ENCODE assay signal across 11 cellular contexts in genomic region chr22:50112151-50113118, GRCh38. TPM values are rescaled to one million over a fixed set of nuclear protein-coding genes. Genes with fewer than 3 reads are reported as not detected.
A peak's percentile ranks its signal among the peaks of the same experiment; 100 is the strongest.
DNase-seq lines count a peak whose midpoint lies in the region; ATAC-seq and TF ChIP-seq lines count a peak whose summit lies in the region.
"Had no signal": no experiment of that assay in that cellular context is flagged by ENCODE, and none has a peak within 500 bp of the region (broad histone marks: within the 10 kb centered on the region; RNA-seq: fewer than 3 reads in every experiment).

No MANE protein-coding gene starts in this region.

- POLR2A ChIA-PET in A673 (lab: Charles Lee; ENCODE audit: low non-redundant PET): no interaction called here

- no peaks in the 10 kb centered on the region for H3K4me1 ChIP-seq in A673 (ENCODE audit: insufficient read depth, low read length, poor library complexity, severe bottlenecking)

- CTCF ChIA-PET in A673 (lab: Charles Lee): no interaction called here

- H3K27me3 ChIP-seq in A673 (replicated peaks; ENCODE audit: insufficient read depth, low read depth, low read length, poor library complexity): no peaks in the 10 kb centered on the region

- H3K27ac Mint-ChIP-seq in stimulated activated effector memory CD8-positive, alpha-beta T cell treated with anti-CD3 and anti-CD28 coated beads, Interleukin-12 subunit alpha, Interleukin-12 subunit beta, amount 100 ng/mL, for 72 hours: peak overlapping the region; percentile 64

- no TSS peak for BruUV-seq in A673 (replicated peaks; lab: Mats Ljungman, UMichigan)

- intact Hi-C loops in A673 (cut with micrococcal nuclease; ENCODE audit: unreplicated experiment): no loop called here

- no peaks in the 10 kb centered on the region for H3K36me3 ChIP-seq in A673 (ENCODE audit: insufficient read depth, low read length, poor library complexity, severe bottlenecking)

- peak; percentile 72 for ATAC-seq in stimulated activated effector memory CD8-positive, alpha-beta T cell treated with anti-CD3 and anti-CD28 coated beads, Interleukin-12 subunit alpha, Interleukin-12 subunit beta, amount 100 ng/mL, for 72 hours
- ATAC-seq in HG03025 (IDR thresholded peaks at IDR 0.05; ENCODE audit: low FRiP score, unreplicated experiment): no peak

- DNase-seq in activated T-cell treated with anti-CD3 and anti-CD28 coated beads for 24 hours (ENCODE audit: low read depth) (peak; percentile 6), activated T-cell treated with anti-CD3 and anti-CD28 coated beads for 4 hours (no peak), SW480 (ENCODE audit: low spot score) (peak; percentile 13), fibroblast of the conjunctiva (ENCODE audit: low read depth) (peak; percentile 26), A673 (ENCODE audit: low spot score) (no peak), hypothalamus (lab: John Stamatoyannopoulos, UW) (no peak)
- no peak for DNase-seq in stimulated activated effector memory CD8-positive, alpha-beta T cell treated with anti-CD3 and anti-CD28 coated beads, Interleukin-12 subunit alpha, Interleukin-12 subunit beta, amount 100 ng/mL, for 72 hours (ENCODE audit: low spot score in 2 of 2)
- DNase-seq: NCI-H524 treated with DMSO at 0.1 percent for 48 hours had no signal

- no peak overlapping the region for H3K4me3 ChIP-seq in A673 (ENCODE audit: low read depth, low read length, poor library complexity, severe bottlenecking)

- no peak overlapping the region for H3K27ac ChIP-seq in A673 (ENCODE audit: low read depth, low read length, poor library complexity, severe bottlenecking)

- H3K36me3 Mint-ChIP-seq in stimulated activated effector memory CD8-positive, alpha-beta T cell treated with anti-CD3 and anti-CD28 coated beads, Interleukin-12 subunit alpha, Interleukin-12 subunit beta, amount 100 ng/mL, for 72 hours: no peaks in the 10 kb centered on the region
- H3K36me3 Mint-ChIP-seq: brain had no signal

- no peaks in the 10 kb centered on the region for H3K9me3 ChIP-seq in A673 (ENCODE audit: low read depth, low read length, poor library complexity, severe bottlenecking)

- H3K9me3 Mint-ChIP-seq in stimulated activated effector memory CD8-positive, alpha-beta T cell treated with anti-CD3 and anti-CD28 coated beads, Interleukin-12 subunit alpha, Interleukin-12 subunit beta, amount 100 ng/mL, for 72 hours: no peaks in the 10 kb centered on the region

- peak overlapping the region; percentile 29 for H3K4me3 Mint-ChIP-seq in stimulated activated effector memory CD8-positive, alpha-beta T cell treated with anti-CD3 and anti-CD28 coated beads, Interleukin-12 subunit alpha, Interleukin-12 subunit beta, amount 100 ng/mL, for 72 hours

- TF ChIP-seq CTCF in A673 (conservative IDR thresholded peaks at IDR 0.05; ENCODE audit: low read depth, low read length): no peak

- peaks cover 5% of the 10 kb centered on the region for H3K4me1 Mint-ChIP-seq in stimulated activated effector memory CD8-positive, alpha-beta T cell treated with anti-CD3 and anti-CD28 coated beads, Interleukin-12 subunit alpha, Interleukin-12 subunit beta, amount 100 ng/mL, for 72 hours

RNA-seq across cellular contexts. Expression of gene MOV10L1, which starts 22.6 kb away (rescaled TPM):
- total RNA-seq in A673 (2021): 0.33 TPM in 1 of 2 replicates, not detected in the other

RNA-seq across cellular contexts. Expression of gene MLC1, which starts 27.2 kb away (rescaled TPM):
- total RNA-seq in A673 (2021): 0.37 and 0.75 TPM in 2 replicates
- total RNA-seq: myocyte had no signal

RNA-seq across cellular contexts. Expression of gene TTLL8, which starts 54.3 kb away (rescaled TPM):
- not detected in 2 replicates for total RNA-seq in A673 (2021)
- total RNA-seq: myocyte had no signal

RNA-seq across cellular contexts. Expression of gene PANX2, which starts 58.1 kb away (rescaled TPM):
- total RNA-seq in A673 (2021): 7.6 and 9.1 TPM in 2 replicates

Comparison
In these comparisons a context has a peak if more than half of its experiments do, and no peak if none do; other contexts are left out.
1. DNase-seq: peak in activated T-cell treated with anti-CD3 and anti-CD28 coated beads for 24 hours (single experiment), SW480 (single experiment) and fibroblast of the conjunctiva (single experiment); none in activated T-cell treated with anti-CD3 and anti-CD28 coated beads for 4 hours (single experiment), stimulated activated effector memory CD8-positive, alpha-beta T cell treated with anti-CD3 and anti-CD28 coated beads, Interleukin-12 subunit alpha, Interleukin-12 subunit beta, amount 100 ng/mL, for 72 hours (0 of 2), A673 (single experiment) and hypothalamus (0 of 51).